1 cellular context compared by ENCODE assay signal in the genomic region with DNA sequence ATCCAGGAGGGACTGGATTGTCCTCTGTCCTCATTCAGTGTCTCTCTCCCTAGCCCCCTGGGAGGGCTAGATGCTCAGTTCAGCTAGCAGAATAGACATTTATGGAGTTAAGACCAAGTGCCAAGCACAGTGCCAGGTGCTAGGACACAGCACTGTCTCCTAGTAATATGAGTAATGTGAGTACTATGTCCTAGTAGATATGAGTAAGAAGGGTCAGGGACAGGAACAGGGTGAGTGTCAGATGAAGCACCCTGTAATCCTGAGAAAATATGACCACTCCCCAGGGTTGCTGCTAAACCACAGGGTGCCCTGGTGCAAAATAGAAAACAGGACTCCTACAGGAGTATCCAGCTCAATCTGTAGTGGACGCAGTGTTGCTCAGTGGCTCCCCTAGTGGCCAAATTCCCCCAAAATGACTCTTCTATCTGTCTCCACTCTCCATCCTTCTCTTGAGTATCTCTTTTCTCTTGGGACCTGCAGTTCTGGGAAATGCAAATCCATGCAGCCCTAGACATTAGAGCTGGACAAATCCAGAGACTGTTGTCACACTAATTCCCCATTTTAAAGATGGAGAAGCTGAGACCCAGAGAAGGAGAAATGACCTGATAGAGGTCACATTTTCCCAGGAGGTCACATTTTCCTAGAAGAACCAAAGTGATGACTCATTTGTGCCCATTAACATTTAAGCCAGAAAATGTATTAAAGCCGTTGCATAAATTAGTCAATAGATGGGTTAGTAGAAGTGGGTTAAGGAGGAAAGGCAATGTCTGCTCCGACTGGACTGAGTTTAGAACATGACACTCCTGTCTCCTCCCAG.
TF ChIP-seq lines count a peak whose summit lies in the region.

No MANE protein-coding gene starts in this region.

TF ChIP-seq in HCT116, 20 proteins besides CTCF, POLR2A, EP300 and RAD21:
- TF ChIP-seq ELF1 (IDR thresholded peaks at IDR 0.05; ENCODE audit: borderline replicate concordance, low read depth) (no peak), ZFX (IDR thresholded peaks at IDR 0.05) (no peak), FOSL1 (IDR thresholded peaks at IDR 0.05; ENCODE audit: low read depth) (no peak), SIN3A (IDR thresholded peaks at IDR 0.05; ENCODE audit: low read depth) (no peak), ZNF274 (IDR thresholded peaks at IDR 0.05; ENCODE audit: low read depth, low read length) (no peak), TCF7L2 (IDR thresholded peaks at IDR 0.05; ENCODE audit: borderline replicate concordance, extremely low read depth, insufficient read depth, insufficient read length) (no peak), SP1 (IDR thresholded peaks at IDR 0.05; ENCODE audit: low read depth) (no peak), JUND (IDR thresholded peaks at IDR 0.05) (no peak), POLR2AphosphoS5 (IDR thresholded peaks at IDR 0.05; ENCODE audit: low read depth, low read length) (no peak), YY1 (IDR thresholded peaks at IDR 0.05; ENCODE audit: extremely low read depth, insufficient replicate concordance, low read depth, low read length) (no peak), EGR1 (IDR thresholded peaks at IDR 0.05; ENCODE audit: low read depth) (no peak), EZH2phosphoT487 (IDR thresholded peaks at IDR 0.05; ENCODE audit: borderline replicate concordance) (no peak), CEBPB (IDR thresholded peaks at IDR 0.05; ENCODE audit: low read depth) (no peak), EZH2 (IDR thresholded peaks at IDR 0.05) (no peak), CBX3 (IDR thresholded peaks at IDR 0.05; ENCODE audit: low read depth) (no peak), SRF (IDR thresholded peaks at IDR 0.05; ENCODE audit: low read depth) (no peak)
- TF ChIP-seq, protein P1, sequence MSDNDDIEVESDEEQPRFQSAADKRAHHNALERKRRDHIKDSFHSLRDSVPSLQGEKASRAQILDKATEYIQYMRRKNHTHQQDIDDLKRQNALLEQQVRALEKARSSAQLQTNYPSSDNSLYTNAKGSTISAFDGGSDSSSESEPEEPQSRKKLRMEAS (IDR thresholded peaks at IDR 0.05), result no peak
- TF ChIP-seq, protein P2, sequence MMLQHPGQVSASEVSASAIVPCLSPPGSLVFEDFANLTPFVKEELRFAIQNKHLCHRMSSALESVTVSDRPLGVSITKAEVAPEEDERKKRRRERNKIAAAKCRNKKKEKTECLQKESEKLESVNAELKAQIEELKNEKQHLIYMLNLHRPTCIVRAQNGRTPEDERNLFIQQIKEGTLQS (IDR thresholded peaks at IDR 0.05), result no peak
- TF ChIP-seq, protein P3, sequence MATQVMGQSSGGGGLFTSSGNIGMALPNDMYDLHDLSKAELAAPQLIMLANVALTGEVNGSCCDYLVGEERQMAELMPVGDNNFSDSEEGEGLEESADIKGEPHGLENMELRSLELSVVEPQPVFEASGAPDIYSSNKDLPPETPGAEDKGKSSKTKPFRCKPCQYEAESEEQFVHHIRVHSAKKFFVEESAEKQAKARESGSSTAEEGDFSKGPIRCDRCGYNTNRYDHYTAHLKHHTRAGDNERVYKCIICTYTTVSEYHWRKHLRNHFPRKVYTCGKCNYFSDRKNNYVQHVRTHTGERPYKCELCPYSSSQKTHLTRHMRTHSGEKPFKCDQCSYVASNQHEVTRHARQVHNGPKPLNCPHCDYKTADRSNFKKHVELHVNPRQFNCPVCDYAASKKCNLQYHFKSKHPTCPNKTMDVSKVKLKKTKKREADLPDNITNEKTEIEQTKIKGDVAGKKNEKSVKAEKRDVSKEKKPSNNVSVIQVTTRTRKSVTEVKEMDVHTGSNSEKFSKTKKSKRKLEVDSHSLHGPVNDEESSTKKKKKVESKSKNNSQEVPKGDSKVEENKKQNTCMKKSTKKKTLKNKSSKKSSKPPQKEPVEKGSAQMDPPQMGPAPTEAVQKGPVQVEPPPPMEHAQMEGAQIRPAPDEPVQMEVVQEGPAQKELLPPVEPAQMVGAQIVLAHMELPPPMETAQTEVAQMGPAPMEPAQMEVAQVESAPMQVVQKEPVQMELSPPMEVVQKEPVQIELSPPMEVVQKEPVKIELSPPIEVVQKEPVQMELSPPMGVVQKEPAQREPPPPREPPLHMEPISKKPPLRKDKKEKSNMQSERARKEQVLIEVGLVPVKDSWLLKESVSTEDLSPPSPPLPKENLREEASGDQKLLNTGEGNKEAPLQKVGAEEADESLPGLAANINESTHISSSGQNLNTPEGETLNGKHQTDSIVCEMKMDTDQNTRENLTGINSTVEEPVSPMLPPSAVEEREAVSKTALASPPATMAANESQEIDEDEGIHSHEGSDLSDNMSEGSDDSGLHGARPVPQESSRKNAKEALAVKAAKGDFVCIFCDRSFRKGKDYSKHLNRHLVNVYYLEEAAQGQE (IDR thresholded peaks at IDR 0.05; ENCODE audit: low read depth), result no peak
